Comparison of ENCODE assay signal across 32 cellular contexts in the genomic region with DNA sequence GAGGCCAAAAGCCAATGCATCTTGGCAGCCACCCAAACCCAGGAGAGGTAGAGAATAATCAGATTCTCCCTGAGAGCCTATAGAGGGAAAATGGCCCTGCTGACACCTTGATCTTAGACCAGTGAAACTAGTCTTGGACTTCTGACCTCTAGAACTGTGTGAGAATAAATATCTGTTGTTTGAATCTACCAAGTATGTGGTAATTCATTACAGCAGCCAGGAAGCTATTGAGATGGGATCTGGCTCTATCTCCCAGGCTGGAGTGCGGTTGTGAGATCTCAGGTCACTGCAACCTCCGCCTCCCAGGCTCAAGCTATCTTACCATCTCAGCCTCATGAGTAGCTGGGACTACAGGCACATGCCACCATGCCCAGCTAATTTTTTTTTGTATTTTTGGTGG.
"Had no signal": no experiment of that assay in that cellular context is flagged by ENCODE, and none has a peak within 500 bp of the region (broad histone marks: within the 10 kb centered on the region; RNA-seq: fewer than 3 reads in every experiment).

No MANE protein-coding gene starts in this region.

- H3K36me3 ChIP-seq: adrenal gland, ascending aorta, brain microvascular endothelial cell, breast epithelium, cardiac muscle cell had no signal

- H3K4me1 ChIP-seq: adrenal gland, ascending aorta, body of pancreas, breast epithelium had no signal

- H3K9me3 ChIP-seq: adrenal gland, body of pancreas had no signal

- H3K27me3 ChIP-seq: adrenal gland, ascending aorta, body of pancreas, brain microvascular endothelial cell, breast epithelium, cardiac muscle cell had no signal

- H3K4me3 ChIP-seq: adrenal gland, ascending aorta, body of pancreas, breast epithelium, cardiac muscle cell had no signal

- DNase-seq: activated effector memory CD4-positive, alpha-beta T cell treated with anti-CD3 and anti-CD28 coated beads, Interleukin-2, amount 50 U/mL, for 16 hours; activated effector memory CD4-positive, alpha-beta T cell treated with Interleukin-2 at 50 U/mL for 16 hours; activated gamma-delta T cell; activated gamma-delta T cell treated with Interleukin-2 at 50 U/mL for 16 hours; activated naive CD4-positive, alpha-beta T cell; activated naive CD4-positive, alpha-beta T cell treated with anti-CD3 and anti-CD28 coated beads for 36 hours; activated naive CD4-positive, alpha-beta T cell treated with anti-CD3 and anti-CD28 coated beads, Interleukin-2, amount 10 ng/mL, durations not matched to agents 7 days and 5 days; activated naive CD4-positive, alpha-beta T cell treated with anti-CD3 and anti-CD28 coated beads, Interleukin-2, amount 50 U/mL, for 16 hours; activated naive CD4-positive, alpha-beta T cell treated with Interleukin-2 at 50 U/mL for 16 hours; activated naive CD8-positive, alpha-beta T cell treated with anti-CD3 and anti-CD28 coated beads for 36 hours; activated naive CD8-positive, alpha-beta T cell treated with anti-CD3 and anti-CD28 coated beads, Interleukin-2, amount 10 ng/mL, durations not matched to agents 7 days and 5 days; activated naive CD8-positive, alpha-beta T cell treated with anti-CD3 and anti-CD28 coated beads, Interleukin-2, amount 50 U/mL, for 24 hours; activated T-cell treated with anti-CD3 and anti-CD28 coated beads, Interleukin-2, amount 50 U/mL, for 1 hour; activated T-cell treated with anti-CD3 and anti-CD28 coated beads, Interleukin-2, amount 50 U/mL, for 24 hours; activated T-cell treated with anti-CD3 and anti-CD28 coated beads, Interleukin-2, amount 50 U/mL, for 4 hours; activated T-cell treated with anti-CD3 and anti-CD28 coated beads, Interleukin-2, amount 50 U/mL, for 48 hours; activated T-cell treated with anti-CD3 and anti-CD28 coated beads, Interleukin-2, amount 50 U/mL, for 72 hours; adrenal gland; amniotic stem cell; amygdala; anterior cingulate cortex; aorta; body of pancreas; brain microvascular endothelial cell; caudate nucleus; central memory CD4-positive, alpha-beta T cell; cerebellar nuclear complex had no signal

- H3K27ac ChIP-seq: adrenal gland, ascending aorta, body of pancreas, brain microvascular endothelial cell, breast epithelium, cardiac muscle cell had no signal

- ATAC-seq: activated naive CD4-positive, alpha-beta T cell treated with anti-CD3 and anti-CD28 coated beads, Interleukin-2, amount 50 U/mL, for 72 hours; activated naive CD8-positive, alpha-beta T cell treated with anti-CD3 and anti-CD28 coated beads, Interleukin-2, amount 50 U/mL, for 24 hours; activated T-cell treated with anti-CD3 and anti-CD28 coated beads, Interleukin-2, amount 50 U/mL, for 4 hours; activated T-cell treated with anti-CD3 and anti-CD28 coated beads, Interleukin-2, amount 50 U/mL, for 72 hours; activated T-helper 17 cell treated with anti-CD3 and anti-CD28 coated beads, Interleukin-2, amount 50 U/mL, for 72 hours; body of pancreas had no signal
